Comparison of ENCODE assay signal across 8 cellular contexts in the genomic region with DNA sequence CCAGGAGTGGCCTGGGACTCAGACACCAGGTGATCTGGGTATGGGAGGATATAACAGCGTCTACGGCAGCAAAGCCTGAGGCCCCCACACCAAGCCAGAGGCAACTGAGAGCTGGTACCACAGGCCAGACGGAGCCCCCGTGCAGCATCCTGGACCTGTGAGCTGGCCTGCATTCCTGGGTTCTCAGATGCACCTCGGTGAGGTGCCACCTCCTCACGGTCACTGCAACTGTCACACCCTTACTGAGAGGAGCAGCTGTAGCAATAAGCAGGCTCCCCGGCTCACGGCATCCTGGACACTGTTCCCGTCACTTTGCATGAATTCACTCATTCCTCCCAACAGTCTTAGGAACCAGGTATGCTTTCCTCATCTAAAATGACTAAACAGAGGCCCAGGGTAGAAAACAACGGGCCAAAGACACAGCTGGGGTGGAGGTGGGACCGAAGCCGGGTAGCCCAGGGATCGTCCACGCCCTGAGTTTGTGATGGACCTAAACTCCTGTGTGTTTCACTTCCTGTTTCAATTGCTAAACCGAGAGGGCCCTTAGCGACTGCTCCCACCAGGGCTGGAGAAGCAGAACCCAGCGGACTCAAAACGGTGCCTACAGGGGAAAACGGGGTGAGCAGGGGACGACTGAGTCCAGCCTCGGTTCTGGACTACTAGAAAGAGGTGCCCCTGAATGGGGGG.
DNase-seq lines count a peak whose midpoint lies in the region; ATAC-seq and TF ChIP-seq lines count a peak whose summit lies in the region.

No MANE protein-coding gene starts in this region.

- BruUV-seq in HCT116 (replicated peaks; lab: Mats Ljungman, UMichigan) (no TSS peak), Panc1 (replicated peaks; lab: Mats Ljungman, UMichigan) (no TSS peak)

- H3K27ac ChIP-seq in HCT116 (ENCODE audit: low read depth, low read length) (no peak overlapping the region), Panc1 (ENCODE audit: low read length) (no peak overlapping the region), layer of hippocampus (ENCODE audit: low read depth, low read length) (peak overlapping the region; percentile 71), temporal lobe (ENCODE audit: low read depth, low read length) (peak overlapping the region; percentile 81)

- no peak for TF ChIP-seq RAD21 in HCT116 (IDR thresholded peaks at IDR 0.05; ENCODE audit: low read depth)

- H2AFZ ChIP-seq in HCT116 (ENCODE audit: low read depth, low read length, poor library complexity, severe bottlenecking), result no peak overlapping the region

- RAD21 ChIA-PET in HCT116 (lab: Charles Lee; ENCODE audit: low non-redundant PET in 1 of 2, low total read pairs in 2 of 2, uncharacterized antibody in 2 of 2, unreplicated experiment in 2 of 2), result interaction anchor here (1.0 kb wide), 2 partner anchors 13 to 69 kb away, joined by 3 to 4 read pairs; no protein-coding TSS in a partner anchor

- intact Hi-C loops in HCT116 (cut with micrococcal nuclease) (loop anchor here (5.0 kb wide), 3 partner anchors 61 to 529 kb away; no protein-coding TSS in a partner anchor), Panc1 (cut with micrococcal nuclease; ENCODE audit: unreplicated experiment) (no loop called here)

- no peaks in the 10 kb centered on the region; a peak in 2 of 4 replicates for H3K36me3 ChIP-seq in HCT116 (ENCODE audit: control insufficient read depth in 1 of 2, insufficient read depth in 2 of 2, low read length in 2 of 2)
- H3K36me3 ChIP-seq in Panc1 (ENCODE audit: control insufficient read depth, insufficient read depth, low read length), result no peaks in the 10 kb centered on the region

- peaks cover 94% of the 10 kb centered on the region for H3K79me2 ChIP-seq in HCT116 (ENCODE audit: insufficient read depth, low read length)

- DNase-seq in HCT116 (ENCODE audit: low read depth, low spot score), result no peak
- no peak for DNase-seq in Panc1 (ENCODE audit: low read depth, low spot score)
- no peak for DNase-seq in activated CD4-positive, alpha-beta T cell treated with anti-CD3 and anti-CD28 coated beads for 48 hours

- ATAC-seq in HCT116, result no peak; the same call in 1 of the 2 replicates
- ATAC-seq in Panc1, result peak; percentile 21
- no peak for ATAC-seq in GM21360 (IDR thresholded peaks at IDR 0.05; ENCODE audit: unreplicated experiment)
- ATAC-seq in HG03135 (IDR thresholded peaks at IDR 0.05; ENCODE audit: unreplicated experiment), result no peak
- no peak for ATAC-seq in HG03039 (IDR thresholded peaks at IDR 0.05; ENCODE audit: unreplicated experiment)

- CTCF ChIA-PET in HCT116 (lab: Charles Lee) (interaction anchor here (0.6 to 4.5 kb wide), 12 partner anchors 8 to 873 kb away, joined by 3 to 67 read pairs (median 4); no protein-coding TSS in a partner anchor), Panc1 (lab: Charles Lee) (interaction anchor here (1.0 to 1.5 kb wide), 2 partner anchors 14 to 70 kb away, joined by 5 to 11 read pairs; no protein-coding TSS in a partner anchor)

- no peak for TF ChIP-seq POLR2A in HCT116 (IDR thresholded peaks at IDR 0.05; ENCODE audit: borderline replicate concordance, extremely low read depth, insufficient read depth, insufficient read length)

- in situ Hi-C loops in Panc1 (cut with HindIII; ENCODE audit: low pct_unique_long_range_greater_than_20kb, low sequenced_read_pairs), result no loop called here

- H3K27me3 ChIP-seq in HCT116 (ENCODE audit: insufficient read depth, low read length) (no peaks in the 10 kb centered on the region), Panc1 (ENCODE audit: control insufficient read depth, insufficient read depth, low read length) (no peaks in the 10 kb centered on the region), layer of hippocampus (ENCODE audit: control insufficient read depth, insufficient read depth, low read length) (no peaks in the 10 kb centered on the region)

- H3K9me3 ChIP-seq in HCT116 (ENCODE audit: control insufficient read depth in 1 of 2, insufficient read depth in 1 of 2, low read depth in 1 of 2, low read length in 2 of 2) (no peaks in the 10 kb centered on the region), Panc1 (ENCODE audit: control insufficient read depth, insufficient read depth, low read depth, low read length) (no peaks in the 10 kb centered on the region)

- H3K9me2 ChIP-seq in HCT116 (ENCODE audit: insufficient read depth), result no peaks in the 10 kb centered on the region

- POLR2A ChIA-PET in HCT116 (lab: Charles Lee), result interaction anchor here (1.3 to 1.8 kb wide), 2 partner anchors 16 to 25 kb away, joined by 3 to 4 read pairs; no protein-coding TSS in a partner anchor
- POLR2A ChIA-PET in Panc1 (lab: Charles Lee), result no interaction called here

- peak overlapping the region; percentile 10; the same call in 1 of the 2 replicates for H3K9ac ChIP-seq in HCT116 (ENCODE audit: low read length)

- peaks cover 8% of the 10 kb centered on the region; the same call in 1 of the 2 replicates for H4K20me1 ChIP-seq in HCT116 (ENCODE audit: insufficient read depth)

- H3K4me2 ChIP-seq in HCT116 (ENCODE audit: low read length), result peak overlapping the region; percentile 40

- H3K4me3 ChIP-seq in HCT116 (replicated peaks in 1 of 2; ENCODE audit: low read depth in 1 of 2, low read length in 2 of 2) (no peak overlapping the region), Panc1 (ENCODE audit: low read depth in 2 of 2, low read length in 2 of 2) (no peak overlapping the region)

- TF ChIP-seq CTCF in HCT116 (IDR thresholded peaks at IDR 0.05 in 2 of 3, conservative IDR thresholded peaks at IDR 0.05 in 1 of 3; ENCODE audit: borderline replicate concordance in 1 of 3, insufficient read depth in 1 of 3, low read depth in 2 of 3, low read length in 2 of 3) (no peak), Panc1 (IDR thresholded peaks at IDR 0.05) (no peak)

- H3K4me1 ChIP-seq in HCT116 (ENCODE audit: control insufficient read depth in 1 of 2, insufficient read depth in 2 of 2, low read length in 2 of 2), result peaks cover 46 to 62% of the 10 kb centered on the region in 2 experiments
- peaks cover 34% of the 10 kb centered on the region for H3K4me1 ChIP-seq in Panc1 (ENCODE audit: control insufficient read depth, insufficient read depth, low read length)

TF ChIP-seq in HCT116, 20 proteins besides CTCF, POLR2A, EP300 and RAD21:
- no peak for TF ChIP-seq SIN3A (IDR thresholded peaks at IDR 0.05; ENCODE audit: low read depth)
- TF ChIP-seq CBX3 (IDR thresholded peaks at IDR 0.05; ENCODE audit: low read depth), result 0 out of 2 replicates have a peak, but pooled peaks have one; percentile 4
- no peak for TF ChIP-seq ELF1 (IDR thresholded peaks at IDR 0.05; ENCODE audit: borderline replicate concordance, low read depth)
- no peak for TF ChIP-seq EZH2phosphoT487 (IDR thresholded peaks at IDR 0.05; ENCODE audit: borderline replicate concordance)
- no peak for TF ChIP-seq ZFX (IDR thresholded peaks at IDR 0.05)
TF ChIP-seq in HCT116: peak in this region for 1.

Comparison
In these comparisons a context has a peak if more than half of its experiments do, and no peak if none do; other contexts are left out.
1. H3K27ac ChIP-seq: peak in layer of hippocampus (single experiment) and temporal lobe (single experiment); none in HCT116 (single experiment) and Panc1 (single experiment).